Comparison of ENCODE assay signal across 15 cellular contexts in genomic region chr7:918441-919113, GRCh38. TPM values are rescaled to one million over a fixed set of nuclear protein-coding genes. Genes with fewer than 3 reads are reported as not detected.
DNase-seq lines count a peak whose midpoint lies in the region; ATAC-seq, FAIRE-seq and TF ChIP-seq lines count a peak whose summit lies in the region.
"Had no signal": no experiment of that assay in that cellular context is flagged by ENCODE, and none has a peak within 500 bp of the region (broad histone marks: within the 10 kb centered on the region; RNA-seq: fewer than 3 reads in every experiment).

No MANE protein-coding gene starts in this region.

- FAIRE-seq in urothelium cell line (lab: Jason Lieb, UNC): peak; percentile 37
- FAIRE-seq: bronchial epithelial cell, TTC549 had no signal

- H3K36me3 Mint-ChIP-seq in natural killer cell treated with Interleukin-12 subunit alpha and Interleukin-12 subunit beta and Interleukin-15 and Interleukin-18, amount 100 ng/mL, for 72 hours: no peaks in the 10 kb centered on the region
- H3K36me3 Mint-ChIP-seq: activated naive CD4-positive, alpha-beta T cell treated with anti-CD3 and anti-CD28 coated beads, Interleukin-2, amount 50 U/mL, for 72 hours had no signal

- no peak overlapping the region for H3K27ac Mint-ChIP-seq in natural killer cell treated with Interleukin-12 subunit alpha and Interleukin-12 subunit beta and Interleukin-15 and Interleukin-18, amount 100 ng/mL, for 72 hours
- H3K27ac Mint-ChIP-seq: HFFc6 had no signal

- intact Hi-C loops in Right ventricle myocardium superior (cut with DNase I) (no loop called here), head of caudate nucleus (cut with DNase I) (no loop called here)

- H3K4me3 ChIP-seq in right atrium auricular region: no peak overlapping the region

- no peaks in the 10 kb centered on the region for H3K27me3 Mint-ChIP-seq in natural killer cell treated with Interleukin-12 subunit alpha and Interleukin-12 subunit beta and Interleukin-15 and Interleukin-18, amount 100 ng/mL, for 72 hours

- H3K4me1 Mint-ChIP-seq in natural killer cell treated with Interleukin-12 subunit alpha and Interleukin-12 subunit beta and Interleukin-15 and Interleukin-18, amount 100 ng/mL, for 72 hours (ENCODE audit: low read depth in 2 of 2): peaks cover 21 to 47% of the 10 kb centered on the region in 2 donors

- H3K9me3 Mint-ChIP-seq in natural killer cell treated with Interleukin-12 subunit alpha and Interleukin-12 subunit beta and Interleukin-15 and Interleukin-18, amount 100 ng/mL, for 72 hours: peaks cover 3% of the 10 kb centered on the region
- H3K9me3 Mint-ChIP-seq: activated naive CD4-positive, alpha-beta T cell treated with anti-CD3 and anti-CD28 coated beads, Interleukin-2, amount 50 U/mL, for 72 hours; HFFc6 had no signal

- H3K27ac ChIP-seq in right atrium auricular region: no peak overlapping the region

- ATAC-seq in Right ventricle myocardium superior (ENCODE audit: poor library complexity): no peak
- no peak for ATAC-seq in natural killer cell treated with Interleukin-12 subunit alpha and Interleukin-12 subunit beta and Interleukin-15 and Interleukin-18, amount 100 ng/mL, for 72 hours
- ATAC-seq in GM19452 (IDR thresholded peaks at IDR 0.05; ENCODE audit: unreplicated experiment): no peak
- ATAC-seq in HG03565 (IDR thresholded peaks at IDR 0.05; ENCODE audit: unreplicated experiment): no peak
- no peak for ATAC-seq in HG02759 (IDR thresholded peaks at IDR 0.05; ENCODE audit: unreplicated experiment)
- ATAC-seq: activated naive CD4-positive, alpha-beta T cell treated with anti-CD3 and anti-CD28 coated beads, Interleukin-2, amount 50 U/mL, for 72 hours; stimulated activated naive CD8-positive, alpha-beta T cell treated with anti-CD3 and anti-CD28 coated beads, Interleukin-15, Interleukin-2, amounts not matched to agents 100 U/mL and 50 U/mL, for 24 hours had no signal

- no peaks in the 10 kb centered on the region for H3K36me3 ChIP-seq in right atrium auricular region

- H3K4me3 Mint-ChIP-seq in natural killer cell treated with Interleukin-12 subunit alpha and Interleukin-12 subunit beta and Interleukin-15 and Interleukin-18, amount 100 ng/mL, for 72 hours: no peak overlapping the region
- H3K4me3 Mint-ChIP-seq: HFFc6 had no signal

- H3K4me1 ChIP-seq in right atrium auricular region: peaks cover 0 to 19% of the 10 kb centered on the region in 2 donors

- H3K9me3 ChIP-seq in right atrium auricular region: no peaks in the 10 kb centered on the region

- TF ChIP-seq CTCF in right atrium auricular region (IDR thresholded peaks at IDR 0.05): no peak

- no peaks in the 10 kb centered on the region for H3K27me3 ChIP-seq in right atrium auricular region

- DNase-seq in Right ventricle myocardium superior (peak; percentile 30), right atrium auricular region (ENCODE audit: low spot score) (no peak), head of caudate nucleus (peak in 25 of 42 donors; percentile 0 to 42 (median 13)), urothelium cell line (ENCODE audit: low spot score) (no peak)
- peak; percentile 51 for DNase-seq in natural killer cell treated with Interleukin-12 subunit alpha and Interleukin-12 subunit beta and Interleukin-15 and Interleukin-18, amount 100 ng/mL, for 72 hours (ENCODE audit: low spot score)
- DNase-seq: HFFc6; islet precursor cell; NCI-H1048; stimulated activated naive CD8-positive, alpha-beta T cell treated with anti-CD3 and anti-CD28 coated beads, Interleukin-15, Interleukin-2, amounts not matched to agents 100 U/mL and 50 U/mL, for 24 hours had no signal

RNA-seq across cellular contexts. Expression of gene ADAP1, which starts 35.9 kb away (rescaled TPM):
- total RNA-seq in Right ventricle myocardium superior: 6.4 TPM
- 1 to 10 TPM; 4.2 to 7.7 TPM for total RNA-seq in right atrium auricular region
- 100 to 1,000 TPM in 1 of 2 donors, 10 to 100 TPM in 1; 70.6 to 161 TPM for total RNA-seq in natural killer cell treated with Interleukin-12 subunit alpha and Interleukin-12 subunit beta and Interleukin-15 and Interleukin-18, amount 100 ng/mL, for 72 hours

RNA-seq across cellular contexts. Expression of gene GET4, which starts 42.2 kb away (rescaled TPM):
- total RNA-seq in Right ventricle myocardium superior (20.6 TPM), right atrium auricular region (10 to 100 TPM; 16.1 to 19.7 TPM)
- total RNA-seq in natural killer cell treated with Interleukin-12 subunit alpha and Interleukin-12 subunit beta and Interleukin-15 and Interleukin-18, amount 100 ng/mL, for 72 hours: 10 to 100 TPM; 42.8 to 44.5 TPM

RNA-seq across cellular contexts. Expression of gene COX19, which starts 56.8 kb away (rescaled TPM):
- total RNA-seq in Right ventricle myocardium superior: 8.0 TPM
- 1 to 10 TPM; 2.8 to 5.5 TPM for total RNA-seq in right atrium auricular region
- total RNA-seq in natural killer cell treated with Interleukin-12 subunit alpha and Interleukin-12 subunit beta and Interleukin-15 and Interleukin-18, amount 100 ng/mL, for 72 hours: 10 to 100 TPM; 17.2 to 19.9 TPM

Comparison
In these comparisons a context has a peak if more than half of its experiments do, and no peak if none do; other contexts are left out.
1. DNase-seq: peak in Right ventricle myocardium superior (single experiment), head of caudate nucleus (25 of 42) and natural killer cell treated with Interleukin-12 subunit alpha and Interleukin-12 subunit beta and Interleukin-15 and Interleukin-18, amount 100 ng/mL, for 72 hours (single experiment); none in right atrium auricular region (single experiment) and urothelium cell line (single experiment).